24 cellular contexts compared by ENCODE assay signal in the genomic region with DNA sequence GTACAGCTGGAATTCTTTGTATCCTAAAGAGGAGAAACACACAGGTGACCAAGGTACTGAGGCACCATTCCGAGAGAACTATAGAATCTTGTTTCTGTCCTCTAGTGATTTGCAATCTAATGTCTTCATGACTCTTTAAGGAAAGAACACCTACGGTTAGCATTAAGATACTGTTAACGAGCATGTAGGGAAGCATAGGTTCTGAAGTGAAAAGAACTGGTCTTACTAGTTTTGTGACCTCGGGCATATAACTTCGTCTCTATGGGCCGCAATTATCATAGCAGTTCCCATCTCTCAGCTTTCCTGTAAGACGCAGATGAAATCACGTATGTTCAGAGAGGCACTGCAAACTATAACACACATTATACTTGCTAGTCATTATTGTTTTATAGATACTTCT.
DNase-seq lines count a peak whose midpoint lies in the region; ATAC-seq and TF ChIP-seq lines count a peak whose summit lies in the region.
"Had no signal": no experiment of that assay in that cellular context is flagged by ENCODE, and none has a peak within 500 bp of the region (broad histone marks: within the 10 kb centered on the region; RNA-seq: fewer than 3 reads in every experiment).

No MANE protein-coding gene starts in this region.

- H3K4ac ChIP-seq in H9 (ENCODE audit: low read depth, low read length) = no peak overlapping the region

- H3K4me1 Mint-ChIP-seq in H9 = peaks cover 20 to 27% of the 10 kb centered on the region in 2 experiments
- H3K4me1 Mint-ChIP-seq: immature natural killer cell; stimulated activated naive B cell treated with anti-CD40 and anti-IgM and Interleukin-4, amounts not matched to agents 10 μg/mL and 1 μg/mL and 100 μg/mL, for 72 hours had no signal

- no peaks in the 10 kb centered on the region for H3K27me3 Mint-ChIP-seq in H9 (ENCODE audit: low read depth)

- no peaks in the 10 kb centered on the region for H4K20me1 ChIP-seq in H9 (ENCODE audit: control insufficient read depth, insufficient read depth, insufficient read length)

- H3K23me2 ChIP-seq in H9 (ENCODE audit: insufficient read length, low read depth, low read length, poor library complexity, severe bottlenecking) = peaks cover 4% of the 10 kb centered on the region

- WGBS in H9 (ENCODE audit: extremely low coverage, insufficient read length, low lambda C conversion rate) = no CpG with 5 or more reads among the region's 8 CpGs

- peak; percentile 79 for ATAC-seq in left colon
- ATAC-seq: activated CD8-positive, alpha-beta T cell treated with anti-CD3 and anti-CD28 coated beads, Interleukin-2, amount 10 ng/mL, durations not matched to agents 7 days and 5 days; HepG2; stimulated activated naive B cell treated with anti-CD40 and anti-IgM and Interleukin-4, amounts not matched to agents 10 μg/mL and 1 μg/mL and 100 μg/mL, for 72 hours had no signal

- H3K9me3 Mint-ChIP-seq in H9 = no peaks in the 10 kb centered on the region; a peak in 1 of 5 replicates

- H3K18ac ChIP-seq in H9 (ENCODE audit: insufficient read length, low read depth, low read length) = no peak overlapping the region

- no peak overlapping the region for H2BK120ac ChIP-seq in H9 (ENCODE audit: low read depth, low read length, poor library complexity, severe bottlenecking)

- H3K27ac Mint-ChIP-seq in H9 = no peak overlapping the region; a peak in 1 of 7 replicates
- H3K27ac Mint-ChIP-seq: activated CD8-positive, alpha-beta T cell treated with anti-CD3 and anti-CD28 coated beads, Interleukin-2, amount 10 ng/mL, durations not matched to agents 7 days and 5 days; dendritic cell treated with granulocyte-macrophage colony-stimulating factor and Interleukin-4, amounts not matched to agents 40 ng/mL and 50 ng/mL, for 4 days; immature natural killer cell; stimulated activated naive B cell treated with anti-CD40 and anti-IgM and Interleukin-4, amounts not matched to agents 10 μg/mL and 1 μg/mL and 100 μg/mL, for 72 hours had no signal

- no peak overlapping the region for H2AK5ac ChIP-seq in H9 (ENCODE audit: insufficient read length, low read length)

- no peak overlapping the region for H2BK5ac ChIP-seq in H9 (ENCODE audit: insufficient read length, low read length)

- H3K9ac ChIP-seq in H9 (ENCODE audit: extremely low read depth, insufficient read length, low read length) = no peak overlapping the region

- no peaks in the 10 kb centered on the region for H3K79me2 ChIP-seq in H9 (ENCODE audit: insufficient read depth, low read length)

- TF ChIP-seq CTCF in dorsolateral prefrontal cortex (IDR thresholded peaks at IDR 0.05 in 54 of 56, conservative IDR thresholded peaks at IDR 0.05 in 2 of 56; ENCODE audit: low read depth in 1 of 56, partially characterized antibody in 56 of 56) (no peak), H9 (conservative IDR thresholded peaks at IDR 0.05) (no peak)

- H3K4me1 ChIP-seq in H9 (ENCODE audit: insufficient read depth, low read length) = no peaks in the 10 kb centered on the region; the same call in 1 of the 2 replicates
- H3K4me1 ChIP-seq: breast epithelium had no signal

- no peak overlapping the region for H3K14ac ChIP-seq in H9 (ENCODE audit: insufficient read depth, low read length)

- H3K4me2 ChIP-seq in H9 (ENCODE audit: insufficient read depth, insufficient read length, low read length) = no peak overlapping the region

- DNase-seq in NCI-H510A treated with DMSO at 0.1 percent for 48 hours (lab: John Stamatoyannopoulos, UW) (peak; percentile 46), NCI-H510A (lab: John Stamatoyannopoulos, UW) (no peak), NCI-H526 treated with DMSO at 0.1 percent for 48 hours (lab: John Stamatoyannopoulos, UW) (peak; percentile 12), left colon (no peak), superior temporal gyrus (ENCODE audit: extremely low spot score) (peak; percentile 39), dorsolateral prefrontal cortex (no peak), T-helper 2 cell (no peak), H9 (no peak)
- DNase-seq: activated CD4-positive, CD25-positive, alpha-beta regulatory T cell; activated CD8-positive, alpha-beta T cell treated with anti-CD3 and anti-CD28 coated beads, Interleukin-2, amount 10 ng/mL, durations not matched to agents 7 days and 5 days; activated T-cell treated with anti-CD3 and anti-CD28 coated beads, Interleukin-2, amount 50 U/mL, for 1 hour; head of caudate nucleus; immature natural killer cell; lower lobe of right lung; NCI-H1092; NCI-H2081; nucleus accumbens; small intestine; stimulated activated naive B cell treated with anti-CD40 and anti-IgM and Interleukin-4, amounts not matched to agents 10 μg/mL and 1 μg/mL and 100 μg/mL, for 72 hours; T1000; tibial artery had no signal

- H3K27me3 ChIP-seq in dorsolateral prefrontal cortex (peaks cover 0 to 4% (median 0%) of the 10 kb centered on the region in 45 donors), H9 (ENCODE audit: insufficient read depth, low read length) (no peaks in the 10 kb centered on the region)
- H3K27me3 ChIP-seq: breast epithelium, tibial artery had no signal

- H2AFZ ChIP-seq in H9 (ENCODE audit: low read length) = no peak overlapping the region

- H3K4me3 Mint-ChIP-seq in H9 = no peak overlapping the region
- H3K4me3 Mint-ChIP-seq: activated CD8-positive, alpha-beta T cell treated with anti-CD3 and anti-CD28 coated beads, Interleukin-2, amount 10 ng/mL, durations not matched to agents 7 days and 5 days; dendritic cell treated with granulocyte-macrophage colony-stimulating factor and Interleukin-4, amounts not matched to agents 40 ng/mL and 50 ng/mL, for 4 days; immature natural killer cell; stimulated activated naive B cell treated with anti-CD40 and anti-IgM and Interleukin-4, amounts not matched to agents 10 μg/mL and 1 μg/mL and 100 μg/mL, for 72 hours had no signal

- no peak overlapping the region for H2BK12ac ChIP-seq in H9 (ENCODE audit: insufficient read length, low read depth, low read length)

- H3K36me3 Mint-ChIP-seq in H9 (ENCODE audit: insufficient read depth in 1 of 3, low read depth in 3 of 3) = peaks cover 0 to 2% (median 0%) of the 10 kb centered on the region in 3 experiments; a peak in 3 of 7 replicates
- H3K36me3 Mint-ChIP-seq: immature natural killer cell; stimulated activated naive B cell treated with anti-CD40 and anti-IgM and Interleukin-4, amounts not matched to agents 10 μg/mL and 1 μg/mL and 100 μg/mL, for 72 hours had no signal

- no peak overlapping the region for H2BK20ac ChIP-seq in H9 (ENCODE audit: low read depth, low read length, poor library complexity, severe bottlenecking)

- H3T11ph ChIP-seq in H9 (ENCODE audit: low read length) = no peak overlapping the region

- H3K79me1 ChIP-seq in H9 (ENCODE audit: insufficient read depth, low read depth, low read length, poor library complexity, severe bottlenecking) = no peaks in the 10 kb centered on the region

- H4K5ac ChIP-seq in H9 (ENCODE audit: insufficient read length, low read depth, low read length) = no peak overlapping the region

- no peak overlapping the region for H4K8ac ChIP-seq in H9 (replicated peaks; ENCODE audit: insufficient read length, low read depth, low read length)

- H3K27ac ChIP-seq in dorsolateral prefrontal cortex (peak overlapping the region in 23 of 59 donors; percentile 2 to 77 (median 55)), H9 (ENCODE audit: insufficient read length, low read depth, low read length) (no peak overlapping the region)
- H3K27ac ChIP-seq: lower lobe of right lung, tibial artery had no signal

- no peak overlapping the region for H2BK15ac ChIP-seq in H9 (ENCODE audit: low read depth, low read length)

- H3K9me3 ChIP-seq in H9 (ENCODE audit: control insufficient read depth, low read depth, low read length) = no peaks in the 10 kb centered on the region
- H3K9me3 ChIP-seq: breast epithelium, lower lobe of right lung, tibial artery had no signal

- no peak overlapping the region for H3K23ac ChIP-seq in H9 (ENCODE audit: insufficient read length, low read depth, low read length)

- intact Hi-C loops in left colon (cut with DNase I, micrococcal nuclease) = no loop called here
- intact Hi-C loops in dorsolateral prefrontal cortex (cut with DNase I) = no loop called here

- no peak overlapping the region for H4K91ac ChIP-seq in H9 (ENCODE audit: insufficient read length, low read depth, low read length)

- H3K56ac ChIP-seq in H9 (ENCODE audit: insufficient read length, low read depth, low read length) = no peak overlapping the region

- H3K4me3 ChIP-seq in dorsolateral prefrontal cortex = no peak overlapping the region
- H3K4me3 ChIP-seq: breast epithelium, lower lobe of right lung, tibial artery had no signal

Comparison
In these comparisons a context has a peak if more than half of its experiments do, and no peak if none do; other contexts are left out.
1. DNase-seq: peak in NCI-H510A treated with DMSO at 0.1 percent for 48 hours (single experiment), NCI-H526 treated with DMSO at 0.1 percent for 48 hours (single experiment) and superior temporal gyrus (single experiment); none in NCI-H510A (single experiment), left colon (0 of 2), dorsolateral prefrontal cortex (0 of 10), T-helper 2 cell (0 of 5) and H9 (single experiment).